ENCODE assay signal across 3 cellular contexts in the genomic region with DNA sequence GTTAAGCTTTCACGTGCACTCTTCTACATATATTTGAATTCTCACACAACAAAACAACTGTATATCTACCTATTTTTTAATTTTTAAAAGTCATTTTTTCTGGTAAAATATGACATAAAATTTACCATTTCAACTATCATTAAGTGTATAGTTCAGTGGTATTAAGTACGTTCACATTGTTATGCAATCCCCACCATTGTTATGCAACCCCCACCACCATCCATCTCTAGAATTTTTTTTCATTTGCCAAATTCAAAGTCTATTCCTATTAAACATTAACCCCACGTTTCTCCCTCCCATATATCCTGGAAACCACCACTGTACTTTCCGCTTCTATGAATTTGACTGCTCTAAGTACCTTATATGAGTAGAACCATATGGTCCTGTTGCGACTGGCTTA.
TF ChIP-seq lines count a peak whose summit lies in the region.

No MANE protein-coding gene starts in this region.

TF ChIP-seq in HepG2, 621 proteins besides CTCF, POLR2A, EP300 and RAD21 (continues in another document):
- TF ChIP-seq PCBP2 (optimal IDR thresholded peaks at IDR 0.05; ENCODE audit: low read depth, low read length, poor library complexity, severe bottlenecking) (no peak), CEBPB (IDR thresholded peaks at IDR 0.05; ENCODE audit: borderline replicate concordance, low read depth, low read length) (peak; percentile 74; the same call in 1 of the 2 replicates), ZNF326 (CRISPR knock-in tag; IDR thresholded peaks at IDR 0.05; ENCODE audit: borderline replicate concordance) (no peak), DNMT3B (CRISPR knock-in tag; conservative IDR thresholded peaks at IDR 0.05) (no peak), SOX13 (IDR thresholded peaks at IDR 0.05) (no peak), SOX13 (CRISPR knock-in tag; conservative IDR thresholded peaks at IDR 0.05 in 1 of 2, IDR thresholded peaks at IDR 0.05 in 1 of 2) (no peak), FOXM1 (CRISPR knock-in tag; IDR thresholded peaks at IDR 0.05) (no peak), NKX3-1 (CRISPR knock-in tag; IDR thresholded peaks at IDR 0.05) (no peak), ZNF274 (CRISPR knock-in tag; IDR thresholded peaks at IDR 0.05) (no peak), ZNF20 (CRISPR knock-in tag; IDR thresholded peaks at IDR 0.05) (no peak)
- TF ChIP-seq, protein P1, sequence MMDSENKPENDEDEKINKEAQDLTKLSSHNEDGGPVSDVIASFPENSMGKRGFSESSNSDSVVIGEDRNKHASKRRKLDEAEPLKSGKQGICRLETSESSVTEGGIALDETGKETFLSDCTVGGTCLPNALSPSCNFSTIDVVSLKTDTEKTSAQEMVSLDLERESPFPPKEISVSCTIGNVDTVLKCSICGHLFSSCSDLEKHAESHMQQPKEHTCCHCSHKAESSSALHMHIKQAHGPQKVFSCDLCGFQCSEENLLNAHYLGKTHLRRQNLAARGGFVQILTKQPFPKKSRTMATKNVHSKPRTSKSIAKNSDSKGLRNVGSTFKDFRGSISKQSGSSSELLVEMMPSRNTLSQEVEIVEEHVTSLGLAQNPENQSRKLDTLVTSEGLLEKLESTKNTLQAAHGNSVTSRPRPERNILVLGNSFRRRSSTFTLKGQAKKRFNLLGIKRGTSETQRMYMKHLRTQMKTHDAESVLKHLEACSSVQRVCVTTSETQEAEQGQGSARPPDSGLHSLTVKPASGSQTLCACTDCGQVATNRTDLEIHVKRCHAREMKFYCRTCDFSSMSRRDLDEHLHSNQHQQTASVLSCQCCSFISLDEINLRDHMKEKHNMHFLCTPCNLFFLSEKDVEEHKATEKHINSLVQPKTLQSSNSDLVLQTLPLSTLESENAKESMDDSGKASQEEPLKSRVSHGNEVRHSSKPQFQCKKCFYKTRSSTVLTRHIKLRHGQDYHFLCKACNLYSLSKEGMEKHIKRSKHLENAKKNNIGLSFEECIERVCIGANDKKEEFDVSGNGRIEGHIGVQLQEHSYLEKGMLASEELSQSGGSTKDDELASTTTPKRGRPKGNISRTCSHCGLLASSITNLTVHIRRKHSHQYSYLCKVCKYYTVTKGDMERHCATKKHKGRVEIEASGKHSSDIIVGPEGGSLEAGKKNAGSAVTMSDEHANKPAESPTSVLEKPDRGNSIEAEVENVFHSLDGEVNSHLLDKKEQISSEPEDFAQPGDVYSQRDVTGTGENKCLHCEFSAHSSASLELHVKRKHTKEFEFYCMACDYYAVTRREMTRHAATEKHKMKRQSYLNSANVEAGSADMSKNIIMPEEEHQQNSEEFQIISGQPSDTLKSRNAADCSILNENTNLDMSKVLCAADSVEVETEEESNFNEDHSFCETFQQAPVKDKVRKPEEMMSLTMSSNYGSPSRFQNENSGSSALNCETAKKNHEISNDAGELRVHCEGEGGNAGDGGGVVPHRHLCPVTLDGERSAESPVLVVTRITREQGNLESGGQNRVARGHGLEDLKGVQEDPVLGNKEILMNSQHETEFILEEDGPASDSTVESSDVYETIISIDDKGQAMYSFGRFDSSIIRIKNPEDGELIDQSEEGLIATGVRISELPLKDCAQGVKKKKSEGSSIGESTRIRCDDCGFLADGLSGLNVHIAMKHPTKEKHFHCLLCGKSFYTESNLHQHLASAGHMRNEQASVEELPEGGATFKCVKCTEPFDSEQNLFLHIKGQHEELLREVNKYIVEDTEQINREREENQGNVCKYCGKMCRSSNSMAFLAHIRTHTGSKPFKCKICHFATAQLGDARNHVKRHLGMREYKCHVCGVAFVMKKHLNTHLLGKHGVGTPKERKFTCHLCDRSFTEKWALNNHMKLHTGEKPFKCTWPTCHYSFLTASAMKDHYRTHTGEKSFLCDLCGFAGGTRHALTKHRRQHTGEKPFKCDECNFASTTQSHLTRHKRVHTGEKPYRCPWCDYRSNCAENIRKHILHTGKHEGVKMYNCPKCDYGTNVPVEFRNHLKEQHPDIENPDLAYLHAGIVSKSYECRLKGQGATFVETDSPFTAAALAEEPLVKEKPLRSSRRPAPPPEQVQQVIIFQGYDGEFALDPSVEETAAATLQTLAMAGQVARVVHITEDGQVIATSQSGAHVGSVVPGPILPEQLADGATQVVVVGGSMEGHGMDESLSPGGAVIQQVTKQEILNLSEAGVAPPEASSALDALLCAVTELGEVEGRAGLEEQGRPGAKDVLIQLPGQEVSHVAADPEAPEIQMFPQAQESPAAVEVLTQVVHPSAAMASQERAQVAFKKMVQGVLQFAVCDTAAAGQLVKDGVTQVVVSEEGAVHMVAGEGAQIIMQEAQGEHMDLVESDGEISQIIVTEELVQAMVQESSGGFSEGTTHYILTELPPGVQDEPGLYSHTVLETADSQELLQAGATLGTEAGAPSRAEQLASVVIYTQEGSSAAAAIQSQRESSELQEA (CRISPR knock-in tag; IDR thresholded peaks at IDR 0.05; ENCODE audit: not compliant biosample characterization), result no peak

TF ChIP-seq in IMR-90, 13 proteins besides CTCF, POLR2A, EP300 and RAD21:
- no peak for TF ChIP-seq CHD1 (IDR thresholded peaks at IDR 0.05; ENCODE audit: low read depth, low read length)
- TF ChIP-seq MAZ (IDR thresholded peaks at IDR 0.05; ENCODE audit: borderline replicate concordance, low read depth, low read length), result no peak
- TF ChIP-seq CEBPB (IDR thresholded peaks at IDR 0.05; ENCODE audit: low read depth, low read length), result peak; percentile 46; the same call in 1 of the 2 replicates

TF ChIP-seq in H1, 55 proteins besides CTCF, POLR2A, EP300 and RAD21:
- no peak for TF ChIP-seq ZNF274 (IDR thresholded peaks at IDR 0.05; ENCODE audit: borderline replicate concordance, extremely low read depth, low read length)
- TF ChIP-seq JUN (IDR thresholded peaks at IDR 0.05; ENCODE audit: low read depth, low read length), result no peak
- peak; percentile 75 for TF ChIP-seq CEBPB (IDR thresholded peaks at IDR 0.05; ENCODE audit: low read depth, low read length)
- no peak for TF ChIP-seq BACH1 (IDR thresholded peaks at IDR 0.05; ENCODE audit: low read length)
- no peak for TF ChIP-seq SIX5 (IDR thresholded peaks at IDR 0.05; ENCODE audit: low read depth, low read length)
- TF ChIP-seq ASH2L (IDR thresholded peaks at IDR 0.05; ENCODE audit: low read length), result no peak
- TF ChIP-seq POU5F1 (IDR thresholded peaks at IDR 0.05; ENCODE audit: low read depth, low read length), result peak; percentile 75
TF ChIP-seq in H1: peak in this region for 2.
